ENCODE assay signal across 13 cellular contexts in the genomic region with DNA sequence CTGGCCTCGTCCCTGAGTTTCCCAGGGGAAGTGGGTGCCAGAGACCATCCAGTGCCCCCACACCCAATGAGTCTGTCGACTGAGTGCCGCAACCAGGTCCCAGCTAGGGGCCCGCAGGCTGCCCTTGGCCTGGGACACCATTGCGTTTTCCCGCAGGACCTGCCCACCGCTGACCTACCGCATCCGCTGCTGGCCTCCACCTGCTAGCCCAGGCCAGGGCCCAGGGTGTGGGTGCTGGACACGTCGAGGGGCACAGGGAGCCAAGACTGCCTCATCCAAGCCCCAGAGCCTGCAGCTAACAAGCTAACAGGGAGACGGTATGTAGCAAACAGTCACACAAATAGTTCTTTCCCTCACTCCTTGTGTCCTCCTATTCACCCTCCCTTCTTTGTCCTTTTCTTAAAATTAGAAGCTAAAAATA.
DNase-seq lines count a peak whose midpoint lies in the region; ATAC-seq and TF ChIP-seq lines count a peak whose summit lies in the region.
"Had no signal": no experiment of that assay in that cellular context is flagged by ENCODE, and none has a peak within 500 bp of the region (broad histone marks: within the 10 kb centered on the region; RNA-seq: fewer than 3 reads in every experiment).

No MANE protein-coding gene starts in this region.

- H3K27me3 Mint-ChIP-seq in glutamatergic neuron (ENCODE audit: unreplicated experiment) (peaks cover 31% of the 10 kb centered on the region), mesothelial cell of epicardium (ENCODE audit: low read depth) (no peaks in the 10 kb centered on the region)

- no peaks in the 10 kb centered on the region for H3K9me3 ChIP-seq in Karpas-422 (ENCODE audit: low read length)
- no peaks in the 10 kb centered on the region for H3K9me3 ChIP-seq in suprapubic skin

- H3K9me3 Mint-ChIP-seq in glutamatergic neuron (ENCODE audit: unreplicated experiment) (peaks cover 22% of the 10 kb centered on the region), mesothelial cell of epicardium (no peaks in the 10 kb centered on the region)
- H3K9me3 Mint-ChIP-seq: activated naive CD4-positive, alpha-beta T cell treated with anti-CD3 and anti-CD28 coated beads, Interleukin-2, amount 10 ng/mL, durations not matched to agents 7 days and 5 days had no signal

- H3K4me3 Mint-ChIP-seq in glutamatergic neuron (ENCODE audit: unreplicated experiment) (peak overlapping the region; percentile 37), mesothelial cell of epicardium (no peak overlapping the region)
- H3K4me3 Mint-ChIP-seq: activated naive CD4-positive, alpha-beta T cell treated with anti-CD3 and anti-CD28 coated beads, Interleukin-2, amount 10 ng/mL, durations not matched to agents 7 days and 5 days had no signal

- H2AFZ ChIP-seq in Karpas-422 (ENCODE audit: low read length) = no peak overlapping the region

- peak overlapping the region; percentile 82 for H3K9ac ChIP-seq in Karpas-422 (ENCODE audit: low read length)

- H3K79me2 ChIP-seq in Karpas-422 (ENCODE audit: low read length) = peaks cover 5% of the 10 kb centered on the region

- 91% methylated on average over 10 of the region's 12 CpGs for WGBS in suprapubic skin

- DNase-seq in Karpas-422 (peak; percentile 54), glutamatergic neuron (no peak), mesothelial cell of epicardium (ENCODE audit: low spot score in 2 of 2, unreplicated experiment in 2 of 2) (no peak), suprapubic skin (ENCODE audit: low spot score in 2 of 2) (peak in 1 of 2 donors; percentile 70), Ammon's horn (ENCODE audit: low spot score) (no peak)
- no peak for DNase-seq in stimulated activated CD4-positive, alpha-beta T cell treated with anti-CD3 and anti-CD28 coated beads, Interleukin-1b, Interleukin-23, amount 100 ng/mL, for 48 hours
- no peak for DNase-seq in stimulated activated CD4-positive, alpha-beta T cell treated with anti-CD3 and anti-CD28 coated beads, Interleukin-2, amount 100 ng/mL, for 24 hours
- DNase-seq: activated naive CD4-positive, alpha-beta T cell treated with anti-CD3 and anti-CD28 coated beads, Interleukin-2, amount 10 ng/mL, durations not matched to agents 7 days and 5 days; MM.1S; NCI-H82; T-helper 1 cell had no signal

- no peak for TF ChIP-seq EP300 in suprapubic skin (IDR thresholded peaks at IDR 0.05)

- H3K4me1 ChIP-seq in Karpas-422 (ENCODE audit: low read length) (peaks cover 98% of the 10 kb centered on the region), suprapubic skin (peaks cover 27% of the 10 kb centered on the region)

- TF ChIP-seq CTCF in glutamatergic neuron (IDR thresholded peaks at IDR 0.05; ENCODE audit: partially characterized antibody, unreplicated experiment) (no peak), mesothelial cell of epicardium (IDR thresholded peaks at IDR 0.05; ENCODE audit: unreplicated experiment) (no peak), suprapubic skin (IDR thresholded peaks at IDR 0.05) (no peak)

- peak overlapping the region; percentile 68 for H3K4me2 ChIP-seq in Karpas-422 (ENCODE audit: low read depth, low read length, poor library complexity, severe bottlenecking)

- H3K36me3 ChIP-seq in Karpas-422 (ENCODE audit: insufficient read depth, low read length) (peaks cover 6% of the 10 kb centered on the region; the same call in 1 of the 2 replicates), suprapubic skin (no peaks in the 10 kb centered on the region)
- H3K36me3 ChIP-seq: cardiac muscle cell had no signal

- no peak for ATAC-seq in GM21423 (IDR thresholded peaks at IDR 0.05; ENCODE audit: unreplicated experiment)

- peak overlapping the region; percentile 46 for H3K4me3 ChIP-seq in Karpas-422 (ENCODE audit: low read length)
- H3K4me3 ChIP-seq in suprapubic skin = no peak overlapping the region
- H3K4me3 ChIP-seq: cardiac muscle cell had no signal

- H3K36me3 Mint-ChIP-seq in glutamatergic neuron (ENCODE audit: unreplicated experiment) (no peaks in the 10 kb centered on the region), mesothelial cell of epicardium (no peaks in the 10 kb centered on the region)
- H3K36me3 Mint-ChIP-seq: activated naive CD4-positive, alpha-beta T cell treated with anti-CD3 and anti-CD28 coated beads, Interleukin-2, amount 10 ng/mL, durations not matched to agents 7 days and 5 days had no signal

- H3K27ac ChIP-seq in Karpas-422 (ENCODE audit: low read length) (peak overlapping the region; percentile 100), suprapubic skin (peak overlapping the region; percentile 56)
- H3K27ac ChIP-seq: cardiac muscle cell had no signal

- H4K20me1 ChIP-seq in Karpas-422 (ENCODE audit: insufficient read depth, low read depth, low read length) = no peaks in the 10 kb centered on the region

- H3K27me3 ChIP-seq in Karpas-422 (ENCODE audit: low read length) (no peaks in the 10 kb centered on the region), suprapubic skin (no peaks in the 10 kb centered on the region)
- H3K27me3 ChIP-seq: cardiac muscle cell had no signal

- TF ChIP-seq POLR2A in suprapubic skin (IDR thresholded peaks at IDR 0.05) = no peak

- H3K27ac Mint-ChIP-seq in glutamatergic neuron (ENCODE audit: unreplicated experiment) (peak overlapping the region; percentile 76), mesothelial cell of epicardium (peak overlapping the region; percentile 84)
- H3K27ac Mint-ChIP-seq: activated naive CD4-positive, alpha-beta T cell treated with anti-CD3 and anti-CD28 coated beads, Interleukin-2, amount 10 ng/mL, durations not matched to agents 7 days and 5 days had no signal

- no peaks in the 10 kb centered on the region for H3K9me2 ChIP-seq in Karpas-422 (replicated peaks; ENCODE audit: insufficient read depth, low read length)

- H3K4me1 Mint-ChIP-seq in glutamatergic neuron (ENCODE audit: low read depth, unreplicated experiment) (peaks cover 51% of the 10 kb centered on the region), mesothelial cell of epicardium (peaks cover 38% of the 10 kb centered on the region)
